1 cellular context compared by ENCODE assay signal in genomic region chr5:50419656-50420055, GRCh38. TPM values are rescaled to one million over a fixed set of nuclear protein-coding genes. Genes with fewer than 3 reads are reported as not detected.
"Had no signal": no experiment of that assay in that cellular context is flagged by ENCODE, and none has a peak within 500 bp of the region (broad histone marks: within the 10 kb centered on the region; RNA-seq: fewer than 3 reads in every experiment).

No MANE protein-coding gene starts in this region.

RNA-seq across cellular contexts. Expression of gene EMB, which starts 21.4 kb away (rescaled TPM):
- total RNA-seq: endothelial cell of umbilical vein had no signal
